ENCODE assay signal across 10 cellular contexts in the genomic region with DNA sequence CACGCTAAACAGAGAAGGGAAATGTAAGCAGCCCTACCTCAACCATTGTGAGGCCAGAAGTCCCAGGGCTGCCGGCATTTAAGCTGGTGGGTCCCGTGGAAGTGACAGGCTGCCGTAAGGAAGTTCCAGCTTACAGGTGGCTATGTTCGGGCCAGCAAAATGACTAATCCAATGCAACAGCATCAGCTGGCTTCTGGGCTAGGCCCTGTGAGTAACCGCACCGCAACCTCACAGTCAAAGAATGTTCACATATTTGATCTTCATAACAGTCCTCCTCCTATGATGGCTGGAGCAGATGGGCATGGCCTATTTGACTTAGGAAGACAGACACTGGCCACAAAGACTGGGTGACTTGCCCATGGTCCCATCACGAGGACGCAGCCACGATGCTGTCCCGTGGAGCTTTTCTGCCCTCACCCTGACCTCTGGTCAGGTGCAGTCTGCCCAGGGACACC.
DNase-seq lines count a peak whose midpoint lies in the region; ATAC-seq, FAIRE-seq and TF ChIP-seq lines count a peak whose summit lies in the region.
"Had no signal": no experiment of that assay in that cellular context is flagged by ENCODE, and none has a peak within 500 bp of the region (broad histone marks: within the 10 kb centered on the region; RNA-seq: fewer than 3 reads in every experiment).

No MANE protein-coding gene starts in this region.

- H3K4me3 ChIP-seq in mammary epithelial cell (replicated peaks in 1 of 3; ENCODE audit: insufficient read depth in 1 of 3, low read depth in 2 of 3, low read length in 3 of 3) (no peak overlapping the region), HepG2 (replicated peaks in 1 of 3; ENCODE audit: insufficient read depth in 1 of 3, low read depth in 2 of 3, low read length in 3 of 3) (no peak overlapping the region), subcutaneous abdominal adipose tissue (ENCODE audit: low read depth in 1 of 5, low read length in 5 of 5) (peak overlapping the region; percentile 19 to 51 (median 34))

- no peaks in the 10 kb centered on the region for H3K4me1 Mint-ChIP-seq in activated T-cell treated with anti-CD3 and anti-CD28 coated beads, Interleukin-2, amount 50 U/mL, for 4 hours (ENCODE audit: low read depth)
- H3K4me1 Mint-ChIP-seq in type B pancreatic cell (ENCODE audit: unreplicated experiment): peaks cover 13% of the 10 kb centered on the region
- no peaks in the 10 kb centered on the region for H3K4me1 Mint-ChIP-seq in activated naive CD8-positive, alpha-beta T cell treated with anti-CD3 and anti-CD28 coated beads for 36 hours

- H3K4me3 Mint-ChIP-seq in activated T-cell treated with anti-CD3 and anti-CD28 coated beads, Interleukin-2, amount 50 U/mL, for 4 hours: no peak overlapping the region
- no peak overlapping the region for H3K4me3 Mint-ChIP-seq in type B pancreatic cell
- no peak overlapping the region for H3K4me3 Mint-ChIP-seq in activated naive CD8-positive, alpha-beta T cell treated with anti-CD3 and anti-CD28 coated beads for 36 hours

- no peak for TF ChIP-seq POLR2A in HepG2 (IDR thresholded peaks at IDR 0.05; ENCODE audit: insufficient read depth in 1 of 2, low read depth in 2 of 2, low read length in 2 of 2)

- H3K4me2 ChIP-seq in mammary epithelial cell (ENCODE audit: insufficient read depth, low read depth, low read length) (peak overlapping the region; percentile 59), HepG2 (ENCODE audit: low read depth, low read length) (peak overlapping the region; percentile 33; the same call in 1 of the 2 replicates)

- DNase-seq in HK-2 (ENCODE audit: unreplicated experiment) (peak; percentile 41), mammary epithelial cell (peak; percentile 77), HepG2 (ENCODE audit: low spot score) (peak; percentile 50), type B pancreatic cell (ENCODE audit: extremely low spot score, unreplicated experiment) (no peak)
- no peak for DNase-seq in activated T-cell treated with anti-CD3 and anti-CD28 coated beads, Interleukin-2, amount 50 U/mL, for 4 hours
- no peak for DNase-seq in activated naive CD8-positive, alpha-beta T cell treated with anti-CD3 and anti-CD28 coated beads for 36 hours
- DNase-seq: stimulated activated CD4-positive, alpha-beta T cell treated with anti-CD3 and anti-CD28 coated beads, Interleukin-15, amount 100 ng/mL, for 24 hours had no signal

- in situ Hi-C loops in mammary epithelial cell (cut with MboI; ENCODE audit: low sequenced_read_pairs in 2 of 2): no loop called here
- in situ Hi-C loops in HepG2 (cut with HindIII; ENCODE audit: extremely low pct_ligation_motif_present, low pct_unique_long_range_greater_than_20kb): no loop called here

- intact Hi-C loops in mammary epithelial cell (cut with micrococcal nuclease) (no loop called here), HepG2 (cut with micrococcal nuclease; ENCODE audit: unreplicated experiment) (no loop called here)

- FAIRE-seq in HepG2 (lab: Jason Lieb, UNC): peak; percentile 8

- 54% methylated on average over 9 of the region's 11 CpGs for WGBS in mammary epithelial cell (ENCODE audit: low coverage, missing lambda C conversion rate)
- 75% methylated on average over 6 of the region's 11 CpGs for WGBS in HepG2 (ENCODE audit: low lambda C conversion rate)

- H3K4me1 ChIP-seq in mammary epithelial cell (ENCODE audit: insufficient read depth, low read length) (peaks cover 58% of the 10 kb centered on the region), HepG2 (ENCODE audit: insufficient read depth, low read length) (peaks cover 63% of the 10 kb centered on the region), subcutaneous abdominal adipose tissue (ENCODE audit: control insufficient read depth in 5 of 5, insufficient read depth in 5 of 5, low read length in 5 of 5) (peaks cover 37 to 74% (median 68%) of the 10 kb centered on the region in 5 donors)

- H2AFZ ChIP-seq in mammary epithelial cell (ENCODE audit: low read depth, low read length) (no peak overlapping the region), HepG2 (ENCODE audit: low read length) (no peak overlapping the region)

- CTCF ChIA-PET in mammary epithelial cell (lab: Charles Lee; ENCODE audit: low non-redundant PET): interaction anchor here (0.9 kb wide), 1 partner anchor 27 kb away, joined by 3 read pairs; no protein-coding TSS in a partner anchor
- CTCF ChIA-PET in HepG2 (lab: Yijun Ruan, JAX; ENCODE audit: low intra/inter-chr PET ratio, low total read pairs): no interaction called here

- dilution Hi-C loops in mammary epithelial cell (cut with HindIII; ENCODE audit: low sequenced_read_pairs): no loop called here

- H3K36me3 ChIP-seq in mammary epithelial cell (ENCODE audit: insufficient read depth, low read length) (no peaks in the 10 kb centered on the region), HepG2 (replicated peaks in 1 of 2; ENCODE audit: control insufficient read depth in 1 of 2, insufficient read depth in 2 of 2, low read length in 2 of 2) (no peaks in the 10 kb centered on the region), subcutaneous abdominal adipose tissue (ENCODE audit: control insufficient read depth in 5 of 5, insufficient read depth in 5 of 5, low read length in 5 of 5) (no peaks in the 10 kb centered on the region)

- TF ChIP-seq CTCF in mammary epithelial cell (conservative IDR thresholded peaks at IDR 0.05 in 1 of 2, IDR thresholded peaks at IDR 0.05 in 1 of 2; ENCODE audit: extremely low read depth in 1 of 2, insufficient read depth in 1 of 2, low read depth in 1 of 2, low read length in 2 of 2) (no peak), HepG2 (CRISPR knock-in tag; IDR thresholded peaks at IDR 0.05) (no peak), type B pancreatic cell (conservative IDR thresholded peaks at IDR 0.05) (no peak)

- no peaks in the 10 kb centered on the region for H3K9me3 ChIP-seq in mammary epithelial cell (replicated peaks; ENCODE audit: insufficient read depth, low read length)
- H3K9me3 ChIP-seq in HepG2 (ENCODE audit: low read length): no peaks in the 10 kb centered on the region
- H3K9me3 ChIP-seq in subcutaneous abdominal adipose tissue (ENCODE audit: control insufficient read depth in 5 of 5, low read length in 5 of 5): no peaks in the 10 kb centered on the region

- H3K79me2 ChIP-seq in mammary epithelial cell (ENCODE audit: insufficient read depth, low read length) (no peaks in the 10 kb centered on the region), HepG2 (ENCODE audit: insufficient read depth, low read length) (no peaks in the 10 kb centered on the region)

- H3K27me3 ChIP-seq in mammary epithelial cell (ENCODE audit: insufficient read depth, low read length) (no peaks in the 10 kb centered on the region), HepG2 (ENCODE audit: control insufficient read depth in 1 of 2, insufficient read depth in 2 of 2, low read length in 2 of 2) (peaks cover 0 to 1% of the 10 kb centered on the region in 2 experiments; a peak in 2 of 5 replicates), subcutaneous abdominal adipose tissue (ENCODE audit: control insufficient read depth in 5 of 5, insufficient read depth in 4 of 5, low read length in 5 of 5) (peaks cover 0 to 4% (median 0%) of the 10 kb centered on the region in 5 donors)

- ATAC-seq in HepG2 (peak; percentile 27), HG02884 (IDR thresholded peaks at IDR 0.05; ENCODE audit: unreplicated experiment) (no peak)
- ATAC-seq in activated T-cell treated with anti-CD3 and anti-CD28 coated beads, Interleukin-2, amount 50 U/mL, for 4 hours: no peak

- H3K9ac ChIP-seq in mammary epithelial cell (ENCODE audit: insufficient read depth, low read length) (no peak overlapping the region), HepG2 (ENCODE audit: insufficient read depth, low read depth, low read length) (no peak overlapping the region), subcutaneous abdominal adipose tissue (ENCODE audit: low read length in 5 of 5) (peak overlapping the region; percentile 64 to 83 (median 68))

- no peaks in the 10 kb centered on the region for H4K20me1 ChIP-seq in mammary epithelial cell (ENCODE audit: insufficient read depth, low read length)
- no peaks in the 10 kb centered on the region for H4K20me1 ChIP-seq in HepG2 (ENCODE audit: insufficient read depth, low read length)

- H3K27me3 Mint-ChIP-seq in activated T-cell treated with anti-CD3 and anti-CD28 coated beads, Interleukin-2, amount 50 U/mL, for 4 hours (ENCODE audit: low read depth): peaks cover 33% of the 10 kb centered on the region
- H3K27me3 Mint-ChIP-seq in type B pancreatic cell: no peaks in the 10 kb centered on the region
- H3K27me3 Mint-ChIP-seq in activated naive CD8-positive, alpha-beta T cell treated with anti-CD3 and anti-CD28 coated beads for 36 hours: peaks cover 39% of the 10 kb centered on the region

- BruUV-seq in mammary epithelial cell (replicated peaks; lab: Mats Ljungman, UMichigan) (no TSS peak), HepG2 (replicated peaks; lab: Mats Ljungman, UMichigan) (no TSS peak)

- TF ChIP-seq RAD21 in HepG2 (CRISPR knock-in tag; IDR thresholded peaks at IDR 0.05): no peak

- TF ChIP-seq EP300 in HepG2 (IDR thresholded peaks at IDR 0.05; ENCODE audit: low read depth in 2 of 2, low read length in 2 of 2): no peak
- TF ChIP-seq EP300 in HepG2 (CRISPR knock-in tag; IDR thresholded peaks at IDR 0.05; ENCODE audit: borderline replicate concordance): no peak

- POLR2A ChIA-PET in HepG2 (lab: Yijun Ruan, JAX): interaction anchor here (1.0 to 1.1 kb wide), 2 partner anchors 20 to 65 kb away, joined by 3 read pairs; no protein-coding TSS in a partner anchor

- H3K27ac Mint-ChIP-seq in type B pancreatic cell: no peak overlapping the region
- no peak overlapping the region for H3K27ac Mint-ChIP-seq in activated naive CD8-positive, alpha-beta T cell treated with anti-CD3 and anti-CD28 coated beads for 36 hours

- H3K36me3 Mint-ChIP-seq in activated T-cell treated with anti-CD3 and anti-CD28 coated beads, Interleukin-2, amount 50 U/mL, for 4 hours (ENCODE audit: insufficient read depth): no peaks in the 10 kb centered on the region
- no peaks in the 10 kb centered on the region for H3K36me3 Mint-ChIP-seq in type B pancreatic cell
- H3K36me3 Mint-ChIP-seq in activated naive CD8-positive, alpha-beta T cell treated with anti-CD3 and anti-CD28 coated beads for 36 hours: no peaks in the 10 kb centered on the region

- no peak overlapping the region for H3K27ac ChIP-seq in mammary epithelial cell (ENCODE audit: insufficient read depth, low read depth, low read length)
- no peak overlapping the region for H3K27ac ChIP-seq in HepG2 (ENCODE audit: extremely low read length, insufficient read depth, low read length)
- H3K27ac ChIP-seq in subcutaneous abdominal adipose tissue (ENCODE audit: low read depth, low read length): peak overlapping the region; percentile 98
- H3K27ac ChIP-seq: VCaP had no signal

- H3K9me3 Mint-ChIP-seq in activated T-cell treated with anti-CD3 and anti-CD28 coated beads, Interleukin-2, amount 50 U/mL, for 4 hours: no peaks in the 10 kb centered on the region
- no peaks in the 10 kb centered on the region for H3K9me3 Mint-ChIP-seq in type B pancreatic cell
- H3K9me3 Mint-ChIP-seq in activated naive CD8-positive, alpha-beta T cell treated with anti-CD3 and anti-CD28 coated beads for 36 hours: no peaks in the 10 kb centered on the region

TF ChIP-seq in HepG2, 621 proteins besides CTCF, POLR2A, EP300 and RAD21 (continues in another document):
- no peak for TF ChIP-seq NFE2L2 (IDR thresholded peaks at IDR 0.05; ENCODE audit: low read length)
- TF ChIP-seq RARA (CRISPR knock-in tag; IDR thresholded peaks at IDR 0.05): peak; percentile 50
- TF ChIP-seq SMAD9 (CRISPR knock-in tag; IDR thresholded peaks at IDR 0.05): no peak
- TF ChIP-seq FOSL2 (CRISPR knock-in tag; IDR thresholded peaks at IDR 0.05): peak; percentile 37

Comparison
In these comparisons a context has a peak if more than half of its experiments do, and no peak if none do; other contexts are left out.
1. DNase-seq: peak in HK-2 (single experiment), mammary epithelial cell (single experiment) and HepG2 (single experiment); none in activated T-cell treated with anti-CD3 and anti-CD28 coated beads, Interleukin-2, amount 50 U/mL, for 4 hours (single experiment), type B pancreatic cell (single experiment) and activated naive CD8-positive, alpha-beta T cell treated with anti-CD3 and anti-CD28 coated beads for 36 hours (single experiment).
2. H3K4me3 ChIP-seq: peak in subcutaneous abdominal adipose tissue (5 of 5); none in mammary epithelial cell (0 of 3) and HepG2 (0 of 3).
3. H3K9ac ChIP-seq: peak in subcutaneous abdominal adipose tissue (5 of 5); none in mammary epithelial cell (single experiment) and HepG2 (single experiment).